ENCODE assay signal across 9 cellular contexts in the genomic region with DNA sequence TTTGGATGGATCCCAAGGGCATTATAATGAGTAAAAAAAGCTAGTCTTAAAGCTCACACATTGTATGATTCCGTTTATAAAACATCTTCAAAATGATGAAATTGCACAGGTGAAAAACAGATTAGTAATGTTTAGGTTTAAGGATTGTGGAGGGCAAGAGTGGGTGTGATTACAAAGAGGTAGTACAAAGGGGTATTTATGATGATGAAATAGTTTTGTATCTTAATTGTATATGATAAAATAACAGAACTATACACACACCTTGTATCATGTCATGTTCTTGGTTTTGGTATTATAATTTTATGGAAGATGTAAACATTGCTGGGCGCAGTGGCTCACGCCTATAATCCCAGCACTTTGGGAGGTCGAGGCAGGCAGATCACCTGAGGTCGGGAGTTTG. TPM values are rescaled to one million over a fixed set of nuclear protein-coding genes. Genes with fewer than 3 reads are reported as not detected.
"Had no signal": no experiment of that assay in that cellular context is flagged by ENCODE, and none has a peak within 500 bp of the region (broad histone marks: within the 10 kb centered on the region; RNA-seq: fewer than 3 reads in every experiment).

No MANE protein-coding gene starts in this region.

- H3K9me3 ChIP-seq: HAP-1 had no signal

- H3K27ac ChIP-seq: GM23248, HL-60 had no signal

- H3K36me3 ChIP-seq: HAP-1 had no signal

- ATAC-seq: HCT116 had no signal

- H3K9ac ChIP-seq: GM23248 had no signal

- DNase-seq: GM23248, GOT3, H7, HFFc6, KG1 had no signal

- H2AFZ ChIP-seq: GM23248 had no signal

- H3K4me3 ChIP-seq: GM23248, HAP-1 had no signal

- H3K4me1 ChIP-seq: HAP-1 had no signal

RNA-seq across cellular contexts. Expression of gene SSC4D, which starts 2.8 kb away (rescaled TPM):
- polyA plus RNA-seq: IgD-negative memory B cell had no signal
